12 cellular contexts compared by ENCODE assay signal in genomic region chr4:7006411-7006810, GRCh38.
"Had no signal": no experiment of that assay in that cellular context is flagged by ENCODE, and none has a peak within 500 bp of the region (broad histone marks: within the 10 kb centered on the region; RNA-seq: fewer than 3 reads in every experiment).

No MANE protein-coding gene starts in this region.

- H3K9me3 ChIP-seq: lower lobe of right lung, tibial nerve had no signal

- H3K4me3 Mint-ChIP-seq: activated naive CD8-positive, alpha-beta T cell treated with anti-CD3 and anti-CD28 coated beads for 36 hours; naive thymus-derived CD4-positive, alpha-beta T cell had no signal

- H3K4me1 ChIP-seq: lower lobe of right lung, parathyroid adenoma, tibial nerve had no signal

- H3K27ac ChIP-seq: lower lobe of right lung, parathyroid adenoma, tibial nerve, WERI-Rb-1 had no signal

- H3K27ac Mint-ChIP-seq: activated naive CD8-positive, alpha-beta T cell treated with anti-CD3 and anti-CD28 coated beads for 36 hours had no signal

- H3K27me3 ChIP-seq: tibial nerve had no signal

- H3K27me3 Mint-ChIP-seq: activated naive CD8-positive, alpha-beta T cell treated with anti-CD3 and anti-CD28 coated beads for 36 hours; naive thymus-derived CD4-positive, alpha-beta T cell had no signal

- ATAC-seq: left cardiac atrium; lower lobe of right lung; naive thymus-derived CD4-positive, alpha-beta T cell had no signal

- H3K9me3 Mint-ChIP-seq: activated naive CD8-positive, alpha-beta T cell treated with anti-CD3 and anti-CD28 coated beads for 36 hours; naive thymus-derived CD4-positive, alpha-beta T cell had no signal

- H3K4me3 ChIP-seq: lower lobe of right lung, tibial nerve had no signal

- DNase-seq: activated CD4-positive, alpha-beta T cell treated with anti-CD3 and anti-CD28 coated beads for 48 hours; activated CD8-positive, alpha-beta memory T cell treated with anti-CD3 and anti-CD28 coated beads for 24 hours; activated naive CD8-positive, alpha-beta T cell treated with anti-CD3 and anti-CD28 coated beads for 36 hours; dermis blood vessel endothelial cell; left cardiac atrium; lower lobe of right lung; naive thymus-derived CD4-positive, alpha-beta T cell; stimulated activated CD4-positive, alpha-beta T cell treated with anti-CD3 and anti-CD28 coated beads, Interleukin-4, amount 100 ng/mL, for 4 hours; T-helper 1 cell had no signal

- H2AFZ ChIP-seq: parathyroid adenoma had no signal

- H3K9ac ChIP-seq: parathyroid adenoma had no signal

- H3K79me2 ChIP-seq: parathyroid adenoma had no signal
